ENCODE assay signal across 19 cellular contexts in the genomic region with DNA sequence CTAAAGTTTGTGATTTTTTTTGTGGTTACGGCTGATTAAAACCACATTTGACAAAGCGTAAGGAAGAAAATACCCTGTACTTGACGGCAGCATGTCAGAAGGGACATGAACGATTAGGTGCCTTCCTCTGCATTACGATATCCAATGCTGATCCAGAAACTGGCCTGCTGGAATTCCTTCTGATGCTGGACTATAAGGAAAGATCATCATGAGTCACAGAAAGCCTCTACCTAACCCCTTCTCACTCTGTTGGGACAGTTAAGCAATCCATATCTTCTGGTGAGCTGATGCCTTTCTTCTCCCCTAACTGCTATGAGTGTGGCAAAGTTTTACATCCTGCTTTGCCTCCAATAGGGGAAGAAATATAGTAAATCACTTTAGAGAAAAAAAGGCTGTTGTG.
DNase-seq lines count a peak whose midpoint lies in the region; ATAC-seq and TF ChIP-seq lines count a peak whose summit lies in the region.
"Had no signal": no experiment of that assay in that cellular context is flagged by ENCODE, and none has a peak within 500 bp of the region (broad histone marks: within the 10 kb centered on the region; RNA-seq: fewer than 3 reads in every experiment).

No MANE protein-coding gene starts in this region.

- CTCF ChIA-PET in RWPE1 (lab: Yijun Ruan, JAX): interaction anchor here (0.7 to 1.1 kb wide), 2 partner anchors 8 to 577 kb away, joined by 3 read pairs; no protein-coding TSS in a partner anchor

- peak; percentile 73 for DNase-seq in GM03348 (ENCODE audit: low spot score)
- DNase-seq in RWPE1 (ENCODE audit: low spot score): peak; percentile 48
- peak; percentile 49 for DNase-seq in retinal pigment epithelial cell (ENCODE audit: low read depth)
- DNase-seq in NCI-H2171 (lab: John Stamatoyannopoulos, UW): no peak
- DNase-seq in NCI-H1105 (lab: John Stamatoyannopoulos, UW): no peak
- DNase-seq in RKO (ENCODE audit: low spot score): no peak
- DNase-seq: activated CD8-positive, alpha-beta T cell treated with anti-CD3 and anti-CD28 coated beads for 36 hours; amygdala; esophagus squamous epithelium; lower lobe of right lung; naive thymus-derived CD8-positive, alpha-beta T cell; NCI-H1930; NCI-H510A treated with DMSO at 0.1 percent for 48 hours; stimulated activated CD4-positive, alpha-beta T cell treated with anti-CD3 and anti-CD28 coated beads, Interleukin-15, amount 100 ng/mL, for 24 hours; stomach; SW 1271 had no signal

- POLR2A ChIA-PET in RWPE1 (lab: Yijun Ruan, JAX; ENCODE audit: low non-redundant PET): no interaction called here

- no peak overlapping the region for H3K4me3 ChIP-seq in retinal pigment epithelial cell (ENCODE audit: low read length)
- H3K4me3 ChIP-seq: esophagus squamous epithelium, lower lobe of right lung, stomach, vagina had no signal

- ATAC-seq in esophagus mucosa (peak; percentile 76), HG02642 (IDR thresholded peaks at IDR 0.05; ENCODE audit: poor library complexity, unreplicated experiment) (no peak)
- ATAC-seq: activated CD8-positive, alpha-beta T cell treated with anti-CD3 and anti-CD28 coated beads for 36 hours; lower lobe of right lung; naive thymus-derived CD8-positive, alpha-beta T cell had no signal

- TF ChIP-seq CTCF in RWPE1 (conservative IDR thresholded peaks at IDR 0.05; ENCODE audit: low read depth) (no peak), retinal pigment epithelial cell (conservative IDR thresholded peaks at IDR 0.05; ENCODE audit: low read depth, low read length) (no peak)

- no peak overlapping the region for H3K27ac ChIP-seq in RWPE1
- H3K27ac ChIP-seq: lower lobe of right lung, stomach, vagina had no signal

Comparison
In these comparisons a context has a peak if more than half of its experiments do, and no peak if none do; other contexts are left out.
1. DNase-seq: peak in GM03348 (single experiment), RWPE1 (single experiment) and retinal pigment epithelial cell (single experiment); none in NCI-H2171 (single experiment), NCI-H1105 (single experiment) and RKO (single experiment).